ENCODE assay signal across 9 cellular contexts in genomic region chr4:4866124-4866832, GRCh38. TPM values are rescaled to one million over a fixed set of nuclear protein-coding genes. Genes with fewer than 3 reads are reported as not detected.
DNase-seq lines count a peak whose midpoint lies in the region; ATAC-seq lines count a peak whose summit lies in the region.
"Had no signal": no experiment of that assay in that cellular context is flagged by ENCODE, and none has a peak within 500 bp of the region (broad histone marks: within the 10 kb centered on the region; RNA-seq: fewer than 3 reads in every experiment).

No MANE protein-coding gene starts in this region.

- intact Hi-C loops in aorta (cut with DNase I): no loop called here

- peak overlapping the region; percentile 3 for H2BK120ac ChIP-seq in mesenchymal stem cell (ENCODE audit: low read depth, low read length)

- H3K4me3 ChIP-seq in mesenchymal stem cell (ENCODE audit: insufficient read depth in 1 of 2, low read depth in 1 of 2, low read length in 2 of 2) (peak overlapping the region; percentile 8 to 70), aorta (ENCODE audit: low read length in 2 of 2) (peak overlapping the region; percentile 7 to 25)

- peak overlapping the region in 1 of 2 experiments; percentile 23 for H3K23ac ChIP-seq in mesenchymal stem cell (ENCODE audit: low read length in 2 of 2)

- 4% methylated on average over 40 of the region's 40 CpGs for WGBS in mesenchymal stem cell
- WGBS in aorta, 2 donors: 4 to 7% methylated on average over 40 of the region's 40 CpGs

- H3K14ac ChIP-seq in mesenchymal stem cell (ENCODE audit: low read length in 2 of 2): no peak overlapping the region

- H4K91ac ChIP-seq in mesenchymal stem cell (ENCODE audit: low read length): no peak overlapping the region

- peak overlapping the region; percentile 35 for H4K8ac ChIP-seq in mesenchymal stem cell (ENCODE audit: low read length)

- H3K4me3 Mint-ChIP-seq in stimulated activated naive CD8-positive, alpha-beta T cell treated with anti-CD3 and anti-CD28 coated beads, Interleukin-15, Interleukin-2, amounts not matched to agents 100 ng/mL and 50 ng/mL, for 24 hours: peak overlapping the region; percentile 69
- peak overlapping the region; percentile 60 for H3K4me3 Mint-ChIP-seq in activated naive CD8-positive, alpha-beta T cell treated with anti-CD3 and anti-CD28 coated beads, Interleukin-2, amount 10 ng/mL, durations not matched to agents 7 days and 5 days
- H3K4me3 Mint-ChIP-seq: dendritic cell treated with granulocyte-macrophage colony-stimulating factor and Interleukin-4, amounts not matched to agents 40 ng/mL and 50 ng/mL, for 4 days had no signal

- POLR2A ChIA-PET in activated naive CD8-positive, alpha-beta T cell treated with anti-CD3 and anti-CD28 coated beads, Interleukin-2, amount 10 ng/mL, durations not matched to agents 7 days and 5 days (lab: Charles Lee): no interaction called here

- H3K79me1 ChIP-seq in mesenchymal stem cell (replicated peaks; ENCODE audit: low read length, poor library complexity, severe bottlenecking): peaks cover 1% of the 10 kb centered on the region

- peak overlapping the region; percentile 76 for H3K27ac Mint-ChIP-seq in stimulated activated naive CD8-positive, alpha-beta T cell treated with anti-CD3 and anti-CD28 coated beads, Interleukin-15, Interleukin-2, amounts not matched to agents 100 ng/mL and 50 ng/mL, for 24 hours
- H3K27ac Mint-ChIP-seq in activated naive CD8-positive, alpha-beta T cell treated with anti-CD3 and anti-CD28 coated beads, Interleukin-2, amount 10 ng/mL, durations not matched to agents 7 days and 5 days: peak overlapping the region; percentile 66
- H3K27ac Mint-ChIP-seq: dendritic cell treated with granulocyte-macrophage colony-stimulating factor and Interleukin-4, amounts not matched to agents 40 ng/mL and 50 ng/mL, for 4 days had no signal

- H3K36me3 ChIP-seq in mesenchymal stem cell (ENCODE audit: control insufficient read depth in 1 of 2, insufficient read depth in 2 of 2, low read depth in 1 of 2, low read length in 2 of 2) (peaks cover 13 to 32% of the 10 kb centered on the region in 2 experiments), aorta (ENCODE audit: control insufficient read depth in 1 of 2, insufficient read depth in 2 of 2, low read length in 1 of 2) (no peaks in the 10 kb centered on the region)

- H3K27me3 ChIP-seq in mesenchymal stem cell (ENCODE audit: control insufficient read depth in 1 of 2, insufficient read depth in 1 of 2, low read length in 2 of 2) (peaks cover 49 to 96% of the 10 kb centered on the region in 2 experiments), aorta (ENCODE audit: control insufficient read depth in 1 of 2, insufficient read depth in 2 of 2, low read length in 1 of 2) (no peaks in the 10 kb centered on the region)

- no peak for DNase-seq in stimulated activated naive CD8-positive, alpha-beta T cell treated with anti-CD3 and anti-CD28 coated beads, Interleukin-15, Interleukin-2, amounts not matched to agents 100 U/mL and 50 U/mL, for 24 hours
- no peak for DNase-seq in activated naive CD8-positive, alpha-beta T cell treated with anti-CD3 and anti-CD28 coated beads, Interleukin-2, amount 10 ng/mL, durations not matched to agents 7 days and 5 days
- DNase-seq in mesenchymal stem cell (peak; percentile 26), aorta (no peak), NCI-H748 treated with DMSO at 0.1 percent for 48 hours (lab: John Stamatoyannopoulos, UW) (no peak), cerebellar nuclear complex (lab: John Stamatoyannopoulos, UW) (no peak), glomerular visceral epithelial cell (ENCODE audit: extremely low spot score) (no peak)

- no peak overlapping the region for H3K4ac ChIP-seq in mesenchymal stem cell (ENCODE audit: low read depth in 1 of 2, low read length in 2 of 2)

- H3K36me3 Mint-ChIP-seq in stimulated activated naive CD8-positive, alpha-beta T cell treated with anti-CD3 and anti-CD28 coated beads, Interleukin-15, Interleukin-2, amounts not matched to agents 100 ng/mL and 50 ng/mL, for 24 hours (ENCODE audit: low read depth): peaks cover 4% of the 10 kb centered on the region
- no peaks in the 10 kb centered on the region for H3K36me3 Mint-ChIP-seq in activated naive CD8-positive, alpha-beta T cell treated with anti-CD3 and anti-CD28 coated beads, Interleukin-2, amount 10 ng/mL, durations not matched to agents 7 days and 5 days

- no peaks in the 10 kb centered on the region for H3K9me3 Mint-ChIP-seq in stimulated activated naive CD8-positive, alpha-beta T cell treated with anti-CD3 and anti-CD28 coated beads, Interleukin-15, Interleukin-2, amounts not matched to agents 100 ng/mL and 50 ng/mL, for 24 hours
- no peaks in the 10 kb centered on the region for H3K9me3 Mint-ChIP-seq in activated naive CD8-positive, alpha-beta T cell treated with anti-CD3 and anti-CD28 coated beads, Interleukin-2, amount 10 ng/mL, durations not matched to agents 7 days and 5 days
- H3K9me3 Mint-ChIP-seq: dendritic cell treated with granulocyte-macrophage colony-stimulating factor and Interleukin-4, amounts not matched to agents 40 ng/mL and 50 ng/mL, for 4 days had no signal

- peaks cover 74% of the 10 kb centered on the region for H3K27me3 Mint-ChIP-seq in stimulated activated naive CD8-positive, alpha-beta T cell treated with anti-CD3 and anti-CD28 coated beads, Interleukin-15, Interleukin-2, amounts not matched to agents 100 ng/mL and 50 ng/mL, for 24 hours
- peaks cover 81% of the 10 kb centered on the region for H3K27me3 Mint-ChIP-seq in activated naive CD8-positive, alpha-beta T cell treated with anti-CD3 and anti-CD28 coated beads, Interleukin-2, amount 10 ng/mL, durations not matched to agents 7 days and 5 days

- no peak overlapping the region for H3K18ac ChIP-seq in mesenchymal stem cell (ENCODE audit: low read depth in 1 of 2, low read length in 2 of 2)

- H3K4me2 ChIP-seq in mesenchymal stem cell (ENCODE audit: low read length, poor library complexity, severe bottlenecking): peak overlapping the region; percentile 77

- ATAC-seq in stimulated activated naive CD8-positive, alpha-beta T cell treated with anti-CD3 and anti-CD28 coated beads, Interleukin-15, Interleukin-2, amounts not matched to agents 100 U/mL and 50 U/mL, for 24 hours: no peak
- ATAC-seq in activated naive CD8-positive, alpha-beta T cell treated with anti-CD3 and anti-CD28 coated beads, Interleukin-2, amount 10 ng/mL, durations not matched to agents 7 days and 5 days (ENCODE audit: low read depth): no peak
- no peak for ATAC-seq in aorta (ENCODE audit: low FRiP score)

- H3K27ac ChIP-seq in mesenchymal stem cell (ENCODE audit: low read length, poor library complexity, severe bottlenecking) (no peak overlapping the region), aorta (ENCODE audit: low read depth in 1 of 2, low read length in 2 of 2) (no peak overlapping the region)

- H3K9me3 ChIP-seq in mesenchymal stem cell (ENCODE audit: control insufficient read depth, low read length) (no peaks in the 10 kb centered on the region), aorta (ENCODE audit: control insufficient read depth, low read length) (no peaks in the 10 kb centered on the region)

- H2AK5ac ChIP-seq in mesenchymal stem cell (ENCODE audit: low read length, severe bottlenecking): no peak overlapping the region

- no peak overlapping the region for H2BK15ac ChIP-seq in mesenchymal stem cell (ENCODE audit: low read depth, poor library complexity, severe bottlenecking)

- no peak overlapping the region for H2BK12ac ChIP-seq in mesenchymal stem cell (ENCODE audit: low read length in 2 of 2)

- H3K4me1 Mint-ChIP-seq in stimulated activated naive CD8-positive, alpha-beta T cell treated with anti-CD3 and anti-CD28 coated beads, Interleukin-15, Interleukin-2, amounts not matched to agents 100 ng/mL and 50 ng/mL, for 24 hours (ENCODE audit: low read depth): peaks cover 33% of the 10 kb centered on the region
- peaks cover 17% of the 10 kb centered on the region for H3K4me1 Mint-ChIP-seq in activated naive CD8-positive, alpha-beta T cell treated with anti-CD3 and anti-CD28 coated beads, Interleukin-2, amount 10 ng/mL, durations not matched to agents 7 days and 5 days

- no peak overlapping the region for H2BK5ac ChIP-seq in mesenchymal stem cell (ENCODE audit: low read depth, low read length, poor library complexity, severe bottlenecking)

- peak overlapping the region; percentile 38 for H3K9ac ChIP-seq in mesenchymal stem cell (ENCODE audit: low read length)

- H3K4me1 ChIP-seq in mesenchymal stem cell (ENCODE audit: control insufficient read depth, insufficient read depth, low read depth, low read length) (peaks cover 23% of the 10 kb centered on the region), aorta (ENCODE audit: control insufficient read depth in 1 of 2, insufficient read depth in 2 of 2, low read length in 2 of 2) (no peaks in the 10 kb centered on the region)

- H2AFZ ChIP-seq in mesenchymal stem cell (ENCODE audit: low read depth, low read length): peak overlapping the region; percentile 31

RNA-seq across cellular contexts. Expression of gene MSX1, which starts 6.8 kb away (rescaled TPM):
- total RNA-seq in activated naive CD8-positive, alpha-beta T cell treated with anti-CD3 and anti-CD28 coated beads, Interleukin-2, amount 10 ng/mL, durations not matched to agents 7 days and 5 days: not detected
- polyA plus RNA-seq in mesenchymal stem cell (2013, experiment 1 of 2): 3.9 TPM
- polyA plus RNA-seq in mesenchymal stem cell (2013, experiment 2 of 2): 4.2 TPM
- 10 to 100 TPM in 1 of 2 donors, 1 to 10 TPM in 1; 4.5 to 14.5 TPM for total RNA-seq in aorta
- polyA plus RNA-seq in aorta: 1 to 10 TPM; 3.8 to 4.8 TPM

Comparison
In these comparisons a context has a peak if more than half of its experiments do, and no peak if none do; other contexts are left out.
1. RNA of gene MSX1, which starts 6.8 kb away (total RNA-seq): 4.5 to 14.5 TPM in aorta; not detected in activated naive CD8-positive, alpha-beta T cell treated with anti-CD3 and anti-CD28 coated beads, Interleukin-2, amount 10 ng/mL, durations not matched to agents 7 days and 5 days; every median in the first group is over 4 times any median in the second.